1 cellular context compared by ENCODE assay signal in the genomic region with DNA sequence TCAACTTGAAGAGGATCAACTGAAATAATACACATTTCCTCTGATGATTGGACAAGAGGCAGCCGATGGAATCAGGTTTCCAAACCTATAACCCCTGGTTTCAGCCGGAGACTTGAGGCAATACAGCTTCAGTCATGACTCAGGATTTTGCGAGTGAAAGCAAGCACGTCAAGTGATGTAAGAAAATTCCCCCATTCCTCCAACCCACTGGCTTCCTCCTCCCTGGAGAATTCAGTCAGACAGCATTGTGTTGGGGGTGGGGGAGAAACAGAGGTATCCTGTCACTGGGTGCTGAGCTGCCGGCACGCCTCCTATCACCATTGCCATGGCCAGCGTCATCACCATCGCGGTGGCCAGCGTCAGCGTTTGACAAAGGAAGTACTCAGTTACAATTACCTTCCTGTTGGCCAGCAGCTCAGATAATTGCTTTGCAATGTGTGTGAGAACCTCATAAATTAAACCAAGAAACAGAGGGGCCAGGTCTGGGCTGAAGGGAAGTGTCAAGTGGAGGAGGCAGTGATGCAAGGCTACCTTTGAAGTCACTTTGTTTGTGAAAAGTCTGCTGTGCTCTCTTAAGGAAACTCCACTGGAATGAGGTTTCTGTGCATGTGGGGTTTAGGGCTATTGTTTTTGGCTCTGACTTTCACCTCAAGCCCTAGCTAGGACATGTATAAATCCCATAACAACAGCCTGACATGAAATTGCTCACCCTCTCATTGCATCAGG.
A peak's percentile ranks its signal among the peaks of the same experiment; 100 is the strongest.
TF ChIP-seq lines count a peak whose summit lies in the region.

No MANE protein-coding gene starts in this region.

TF ChIP-seq in GM12878, 131 proteins besides CTCF, POLR2A, EP300 and RAD21 (continued from another document and continues in another):
- TF ChIP-seq PML (IDR thresholded peaks at IDR 0.05; ENCODE audit: low read length) (no peak; the same call in 1 of the 2 replicates), CEBPB (IDR thresholded peaks at IDR 0.05; ENCODE audit: borderline replicate concordance in 1 of 2, low read depth in 2 of 2, low read length in 2 of 2) (no peak), FOXK2 (IDR thresholded peaks at IDR 0.05) (no peak), TBL1XR1 (IDR thresholded peaks at IDR 0.05; ENCODE audit: low read depth, low read length) (no peak), ZNF622 (IDR thresholded peaks at IDR 0.05) (no peak), SIN3A (IDR thresholded peaks at IDR 0.05; ENCODE audit: low read depth, low read length) (no peak), CBFB (IDR thresholded peaks at IDR 0.05; ENCODE audit: low read depth) (no peak), TCF12 (IDR thresholded peaks at IDR 0.05; ENCODE audit: low read depth, low read length) (no peak), CREB1 (IDR thresholded peaks at IDR 0.05; ENCODE audit: low read depth) (peak; percentile 79), ATF7 (IDR thresholded peaks at IDR 0.05; ENCODE audit: low read depth) (peak; percentile 84), FOXM1 (IDR thresholded peaks at IDR 0.05; ENCODE audit: low read depth, low read length) (peak; percentile 63; the same call in 1 of the 2 replicates), YY1 (IDR thresholded peaks at IDR 0.05; ENCODE audit: low read depth, low read length) (no peak), RCOR1 (conservative IDR thresholded peaks at IDR 0.05; ENCODE audit: low read depth, low read length) (no peak), RB1 (IDR thresholded peaks at IDR 0.05; ENCODE audit: borderline replicate concordance) (no peak), IKZF1 (conservative IDR thresholded peaks at IDR 0.05) (peak; percentile 87), POLR2AphosphoS5 (IDR thresholded peaks at IDR 0.05; ENCODE audit: low read length) (no peak), MEF2A (IDR thresholded peaks at IDR 0.05; ENCODE audit: insufficient read depth, low read depth, low read length) (no peak), NFYA (IDR thresholded peaks at IDR 0.05; ENCODE audit: borderline replicate concordance, low read depth, low read length) (no peak), GABPA (IDR thresholded peaks at IDR 0.05; ENCODE audit: low read depth) (no peak), BMI1 (IDR thresholded peaks at IDR 0.05; ENCODE audit: borderline replicate concordance) (no peak), NBN (IDR thresholded peaks at IDR 0.05) (peak; percentile 70), SMC3 (IDR thresholded peaks at IDR 0.05; ENCODE audit: borderline replicate concordance, low read length) (no peak), HDAC2 (IDR thresholded peaks at IDR 0.05) (no peak), SUPT20H (IDR thresholded peaks at IDR 0.05; ENCODE audit: borderline replicate concordance, control insufficient read depth, low read depth, low read length) (no peak), SPI1 (IDR thresholded peaks at IDR 0.05; ENCODE audit: borderline replicate concordance, insufficient read depth, low read depth, low read length) (no peak; the same call in 1 of the 2 replicates)
- TF ChIP-seq, protein P1, sequence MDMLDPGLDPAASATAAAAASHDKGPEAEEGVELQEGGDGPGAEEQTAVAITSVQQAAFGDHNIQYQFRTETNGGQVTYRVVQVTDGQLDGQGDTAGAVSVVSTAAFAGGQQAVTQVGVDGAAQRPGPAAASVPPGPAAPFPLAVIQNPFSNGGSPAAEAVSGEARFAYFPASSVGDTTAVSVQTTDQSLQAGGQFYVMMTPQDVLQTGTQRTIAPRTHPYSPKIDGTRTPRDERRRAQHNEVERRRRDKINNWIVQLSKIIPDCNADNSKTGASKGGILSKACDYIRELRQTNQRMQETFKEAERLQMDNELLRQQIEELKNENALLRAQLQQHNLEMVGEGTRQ (IDR thresholded peaks at IDR 0.05; ENCODE audit: borderline replicate concordance, low read depth, low read length) = no peak
- TF ChIP-seq, protein P2, sequence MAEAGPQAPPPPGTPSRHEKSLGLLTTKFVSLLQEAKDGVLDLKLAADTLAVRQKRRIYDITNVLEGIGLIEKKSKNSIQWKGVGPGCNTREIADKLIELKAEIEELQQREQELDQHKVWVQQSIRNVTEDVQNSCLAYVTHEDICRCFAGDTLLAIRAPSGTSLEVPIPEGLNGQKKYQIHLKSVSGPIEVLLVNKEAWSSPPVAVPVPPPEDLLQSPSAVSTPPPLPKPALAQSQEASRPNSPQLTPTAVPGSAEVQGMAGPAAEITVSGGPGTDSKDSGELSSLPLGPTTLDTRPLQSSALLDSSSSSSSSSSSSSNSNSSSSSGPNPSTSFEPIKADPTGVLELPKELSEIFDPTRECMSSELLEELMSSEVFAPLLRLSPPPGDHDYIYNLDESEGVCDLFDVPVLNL (IDR thresholded peaks at IDR 0.05; ENCODE audit: low read depth, low read length) = no peak
- TF ChIP-seq, protein P3, sequence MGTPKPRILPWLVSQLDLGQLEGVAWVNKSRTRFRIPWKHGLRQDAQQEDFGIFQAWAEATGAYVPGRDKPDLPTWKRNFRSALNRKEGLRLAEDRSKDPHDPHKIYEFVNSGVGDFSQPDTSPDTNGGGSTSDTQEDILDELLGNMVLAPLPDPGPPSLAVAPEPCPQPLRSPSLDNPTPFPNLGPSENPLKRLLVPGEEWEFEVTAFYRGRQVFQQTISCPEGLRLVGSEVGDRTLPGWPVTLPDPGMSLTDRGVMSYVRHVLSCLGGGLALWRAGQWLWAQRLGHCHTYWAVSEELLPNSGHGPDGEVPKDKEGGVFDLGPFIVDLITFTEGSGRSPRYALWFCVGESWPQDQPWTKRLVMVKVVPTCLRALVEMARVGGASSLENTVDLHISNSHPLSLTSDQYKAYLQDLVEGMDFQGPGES (IDR thresholded peaks at IDR 0.05) = no peak
- TF ChIP-seq, protein P4, sequence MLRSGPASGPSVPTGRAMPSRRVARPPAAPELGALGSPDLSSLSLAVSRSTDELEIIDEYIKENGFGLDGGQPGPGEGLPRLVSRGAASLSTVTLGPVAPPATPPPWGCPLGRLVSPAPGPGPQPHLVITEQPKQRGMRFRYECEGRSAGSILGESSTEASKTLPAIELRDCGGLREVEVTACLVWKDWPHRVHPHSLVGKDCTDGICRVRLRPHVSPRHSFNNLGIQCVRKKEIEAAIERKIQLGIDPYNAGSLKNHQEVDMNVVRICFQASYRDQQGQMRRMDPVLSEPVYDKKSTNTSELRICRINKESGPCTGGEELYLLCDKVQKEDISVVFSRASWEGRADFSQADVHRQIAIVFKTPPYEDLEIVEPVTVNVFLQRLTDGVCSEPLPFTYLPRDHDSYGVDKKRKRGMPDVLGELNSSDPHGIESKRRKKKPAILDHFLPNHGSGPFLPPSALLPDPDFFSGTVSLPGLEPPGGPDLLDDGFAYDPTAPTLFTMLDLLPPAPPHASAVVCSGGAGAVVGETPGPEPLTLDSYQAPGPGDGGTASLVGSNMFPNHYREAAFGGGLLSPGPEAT (IDR thresholded peaks at IDR 0.05; ENCODE audit: low read depth) = peak; percentile 37; the same call in 1 of the 2 replicates
- TF ChIP-seq, protein P5, sequence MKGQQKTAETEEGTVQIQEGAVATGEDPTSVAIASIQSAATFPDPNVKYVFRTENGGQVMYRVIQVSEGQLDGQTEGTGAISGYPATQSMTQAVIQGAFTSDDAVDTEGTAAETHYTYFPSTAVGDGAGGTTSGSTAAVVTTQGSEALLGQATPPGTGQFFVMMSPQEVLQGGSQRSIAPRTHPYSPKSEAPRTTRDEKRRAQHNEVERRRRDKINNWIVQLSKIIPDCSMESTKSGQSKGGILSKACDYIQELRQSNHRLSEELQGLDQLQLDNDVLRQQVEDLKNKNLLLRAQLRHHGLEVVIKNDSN (IDR thresholded peaks at IDR 0.05; ENCODE audit: borderline replicate concordance, extremely low read length, insufficient read depth, low read depth, low read length) = no peak
- TF ChIP-seq, protein P6, sequence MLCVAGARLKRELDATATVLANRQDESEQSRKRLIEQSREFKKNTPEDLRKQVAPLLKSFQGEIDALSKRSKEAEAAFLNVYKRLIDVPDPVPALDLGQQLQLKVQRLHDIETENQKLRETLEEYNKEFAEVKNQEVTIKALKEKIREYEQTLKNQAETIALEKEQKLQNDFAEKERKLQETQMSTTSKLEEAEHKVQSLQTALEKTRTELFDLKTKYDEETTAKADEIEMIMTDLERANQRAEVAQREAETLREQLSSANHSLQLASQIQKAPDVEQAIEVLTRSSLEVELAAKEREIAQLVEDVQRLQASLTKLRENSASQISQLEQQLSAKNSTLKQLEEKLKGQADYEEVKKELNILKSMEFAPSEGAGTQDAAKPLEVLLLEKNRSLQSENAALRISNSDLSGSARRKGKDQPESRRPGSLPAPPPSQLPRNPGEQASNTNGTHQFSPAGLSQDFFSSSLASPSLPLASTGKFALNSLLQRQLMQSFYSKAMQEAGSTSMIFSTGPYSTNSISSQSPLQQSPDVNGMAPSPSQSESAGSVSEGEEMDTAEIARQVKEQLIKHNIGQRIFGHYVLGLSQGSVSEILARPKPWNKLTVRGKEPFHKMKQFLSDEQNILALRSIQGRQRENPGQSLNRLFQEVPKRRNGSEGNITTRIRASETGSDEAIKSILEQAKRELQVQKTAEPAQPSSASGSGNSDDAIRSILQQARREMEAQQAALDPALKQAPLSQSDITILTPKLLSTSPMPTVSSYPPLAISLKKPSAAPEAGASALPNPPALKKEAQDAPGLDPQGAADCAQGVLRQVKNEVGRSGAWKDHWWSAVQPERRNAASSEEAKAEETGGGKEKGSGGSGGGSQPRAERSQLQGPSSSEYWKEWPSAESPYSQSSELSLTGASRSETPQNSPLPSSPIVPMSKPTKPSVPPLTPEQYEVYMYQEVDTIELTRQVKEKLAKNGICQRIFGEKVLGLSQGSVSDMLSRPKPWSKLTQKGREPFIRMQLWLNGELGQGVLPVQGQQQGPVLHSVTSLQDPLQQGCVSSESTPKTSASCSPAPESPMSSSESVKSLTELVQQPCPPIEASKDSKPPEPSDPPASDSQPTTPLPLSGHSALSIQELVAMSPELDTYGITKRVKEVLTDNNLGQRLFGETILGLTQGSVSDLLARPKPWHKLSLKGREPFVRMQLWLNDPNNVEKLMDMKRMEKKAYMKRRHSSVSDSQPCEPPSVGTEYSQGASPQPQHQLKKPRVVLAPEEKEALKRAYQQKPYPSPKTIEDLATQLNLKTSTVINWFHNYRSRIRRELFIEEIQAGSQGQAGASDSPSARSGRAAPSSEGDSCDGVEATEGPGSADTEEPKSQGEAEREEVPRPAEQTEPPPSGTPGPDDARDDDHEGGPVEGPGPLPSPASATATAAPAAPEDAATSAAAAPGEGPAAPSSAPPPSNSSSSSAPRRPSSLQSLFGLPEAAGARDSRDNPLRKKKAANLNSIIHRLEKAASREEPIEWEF (IDR thresholded peaks at IDR 0.05; ENCODE audit: insufficient replicate concordance, low read depth, low read length) = no peak
- TF ChIP-seq, protein P7, sequence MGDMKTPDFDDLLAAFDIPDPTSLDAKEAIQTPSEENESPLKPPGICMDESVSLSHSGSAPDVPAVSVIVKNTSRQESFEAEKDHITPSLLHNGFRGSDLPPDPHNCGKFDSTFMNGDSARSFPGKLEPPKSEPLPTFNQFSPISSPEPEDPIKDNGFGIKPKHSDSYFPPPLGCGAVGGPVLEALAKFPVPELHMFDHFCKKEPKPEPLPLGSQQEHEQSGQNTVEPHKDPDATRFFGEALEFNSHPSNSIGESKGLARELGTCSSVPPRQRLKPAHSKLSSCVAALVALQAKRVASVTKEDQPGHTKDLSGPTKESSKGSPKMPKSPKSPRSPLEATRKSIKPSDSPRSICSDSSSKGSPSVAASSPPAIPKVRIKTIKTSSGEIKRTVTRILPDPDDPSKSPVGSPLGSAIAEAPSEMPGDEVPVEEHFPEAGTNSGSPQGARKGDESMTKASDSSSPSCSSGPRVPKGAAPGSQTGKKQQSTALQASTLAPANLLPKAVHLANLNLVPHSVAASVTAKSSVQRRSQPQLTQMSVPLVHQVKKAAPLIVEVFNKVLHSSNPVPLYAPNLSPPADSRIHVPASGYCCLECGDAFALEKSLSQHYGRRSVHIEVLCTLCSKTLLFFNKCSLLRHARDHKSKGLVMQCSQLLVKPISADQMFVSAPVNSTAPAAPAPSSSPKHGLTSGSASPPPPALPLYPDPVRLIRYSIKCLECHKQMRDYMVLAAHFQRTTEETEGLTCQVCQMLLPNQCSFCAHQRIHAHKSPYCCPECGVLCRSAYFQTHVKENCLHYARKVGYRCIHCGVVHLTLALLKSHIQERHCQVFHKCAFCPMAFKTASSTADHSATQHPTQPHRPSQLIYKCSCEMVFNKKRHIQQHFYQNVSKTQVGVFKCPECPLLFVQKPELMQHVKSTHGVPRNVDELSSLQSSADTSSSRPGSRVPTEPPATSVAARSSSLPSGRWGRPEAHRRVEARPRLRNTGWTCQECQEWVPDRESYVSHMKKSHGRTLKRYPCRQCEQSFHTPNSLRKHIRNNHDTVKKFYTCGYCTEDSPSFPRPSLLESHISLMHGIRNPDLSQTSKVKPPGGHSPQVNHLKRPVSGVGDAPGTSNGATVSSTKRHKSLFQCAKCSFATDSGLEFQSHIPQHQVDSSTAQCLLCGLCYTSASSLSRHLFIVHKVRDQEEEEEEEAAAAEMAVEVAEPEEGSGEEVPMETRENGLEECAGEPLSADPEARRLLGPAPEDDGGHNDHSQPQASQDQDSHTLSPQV (IDR thresholded peaks at IDR 0.05) = no peak
- TF ChIP-seq, protein P8, sequence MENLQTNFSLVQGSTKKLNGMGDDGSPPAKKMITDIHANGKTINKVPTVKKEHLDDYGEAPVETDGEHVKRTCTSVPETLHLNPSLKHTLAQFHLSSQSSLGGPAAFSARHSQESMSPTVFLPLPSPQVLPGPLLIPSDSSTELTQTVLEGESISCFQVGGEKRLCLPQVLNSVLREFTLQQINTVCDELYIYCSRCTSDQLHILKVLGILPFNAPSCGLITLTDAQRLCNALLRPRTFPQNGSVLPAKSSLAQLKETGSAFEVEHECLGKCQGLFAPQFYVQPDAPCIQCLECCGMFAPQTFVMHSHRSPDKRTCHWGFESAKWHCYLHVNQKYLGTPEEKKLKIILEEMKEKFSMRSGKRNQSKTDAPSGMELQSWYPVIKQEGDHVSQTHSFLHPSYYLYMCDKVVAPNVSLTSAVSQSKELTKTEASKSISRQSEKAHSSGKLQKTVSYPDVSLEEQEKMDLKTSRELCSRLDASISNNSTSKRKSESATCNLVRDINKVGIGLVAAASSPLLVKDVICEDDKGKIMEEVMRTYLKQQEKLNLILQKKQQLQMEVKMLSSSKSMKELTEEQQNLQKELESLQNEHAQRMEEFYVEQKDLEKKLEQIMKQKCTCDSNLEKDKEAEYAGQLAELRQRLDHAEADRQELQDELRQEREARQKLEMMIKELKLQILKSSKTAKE (IDR thresholded peaks at IDR 0.05; ENCODE audit: low read depth, poor library complexity, severe bottlenecking) = no peak
